In genomic region chr14:50577983-50578382, GRCh38 we compare ENCODE assay signal across 1 cellular context.
A peak's percentile ranks its signal among the peaks of the same experiment; 100 is the strongest.
TF ChIP-seq lines count a peak whose summit lies in the region.

No MANE protein-coding gene starts in this region.

TF ChIP-seq in HepG2, 621 proteins besides CTCF, POLR2A, EP300 and RAD21:
- TF ChIP-seq MAFF (IDR thresholded peaks at IDR 0.05; ENCODE audit: low read depth, low read length) (peak; percentile 65), ZNF784 (CRISPR knock-in tag; IDR thresholded peaks at IDR 0.05; ENCODE audit: borderline replicate concordance) (no peak), MAFK (conservative IDR thresholded peaks at IDR 0.05 in 1 of 2, IDR thresholded peaks at IDR 0.05 in 1 of 2; ENCODE audit: low read length in 2 of 2) (peak; percentile 35 to 83), ZNF513 (CRISPR knock-in tag; conservative IDR thresholded peaks at IDR 0.05) (no peak), ZNF468 (CRISPR knock-in tag; IDR thresholded peaks at IDR 0.05) (no peak), PLSCR1 (CRISPR knock-in tag; IDR thresholded peaks at IDR 0.05; ENCODE audit: borderline replicate concordance) (no peak)
